Comparison of ENCODE assay signal across 20 cellular contexts in genomic region chr5:115607935-115608334, GRCh38. TPM values are rescaled to one million over a fixed set of nuclear protein-coding genes. Genes with fewer than 3 reads are reported as not detected.
DNase-seq lines count a peak whose midpoint lies in the region; ATAC-seq and TF ChIP-seq lines count a peak whose summit lies in the region.
"Had no signal": no experiment of that assay in that cellular context is flagged by ENCODE, and none has a peak within 500 bp of the region (broad histone marks: within the 10 kb centered on the region; RNA-seq: fewer than 3 reads in every experiment).

No MANE protein-coding gene starts in this region.

- CTCF ChIA-PET in WTC11 (lab: Charles Lee): no interaction called here

- H3K27ac ChIP-seq in left ventricle myocardium inferior (replicated peaks) (peak overlapping the region; percentile 24), stomach (peak overlapping the region in 3 of 5 donors; percentile 1 to 29 (median 21)), GM23248 (no peak overlapping the region)
- H3K27ac ChIP-seq: A549, C4-2B had no signal

- no peaks in the 10 kb centered on the region for H3K27me3 Mint-ChIP-seq in WTC11 (ENCODE audit: low read depth)
- no peaks in the 10 kb centered on the region for H3K27me3 Mint-ChIP-seq in memory B cell
- H3K27me3 Mint-ChIP-seq in glutamatergic neuron (ENCODE audit: unreplicated experiment): no peaks in the 10 kb centered on the region

- H2AFZ ChIP-seq in GM23248: no peak overlapping the region

- H4K20me1 ChIP-seq in GM23248 (ENCODE audit: insufficient read depth): no peaks in the 10 kb centered on the region; the same call in 1 of the 2 replicates

- in situ Hi-C loops in HAP-1 (cut with MboI; ENCODE audit: low sequenced_read_pairs): no loop called here
- in situ Hi-C loops in GM23248 (cut with MboI): no loop called here

- DNase-seq in left ventricle myocardium inferior: no peak
- no peak for DNase-seq in cardiac septum (ENCODE audit: low spot score)
- DNase-seq in WTC11 (ENCODE audit: low spot score): no peak
- DNase-seq in memory B cell (ENCODE audit: low spot score in 2 of 2): no peak
- DNase-seq in stomach: no peak
- DNase-seq in HAP-1 (ENCODE audit: low spot score in 2 of 2): no peak
- DNase-seq in glutamatergic neuron: no peak
- no peak for DNase-seq in GM23248
- DNase-seq: DMS 273 treated with DMSO at 0.1 percent for 48 hours, GF-D8, H7, KG1, NCI-H1436, NCI-H2029, NCI-H2171, NCI-H446, NCI-H69 had no signal

- TF ChIP-seq POLR2A in stomach (IDR thresholded peaks at IDR 0.05): no peak

- no peaks in the 10 kb centered on the region for H3K9me2 ChIP-seq in GM23248 (ENCODE audit: insufficient read depth)

- no peak for ATAC-seq in WTC11
- no peak for ATAC-seq in memory B cell (ENCODE audit: low read depth)
- ATAC-seq: A549, HepG2 had no signal

- H3K36me3 Mint-ChIP-seq in WTC11 (no peaks in the 10 kb centered on the region), memory B cell (peaks cover 7% of the 10 kb centered on the region), glutamatergic neuron (ENCODE audit: unreplicated experiment) (no peaks in the 10 kb centered on the region)

- POLR2A ChIA-PET in WTC11 (lab: Charles Lee): interaction anchor here (0.8 kb wide), 1 partner anchor 10 kb away, joined by 3 read pairs; no protein-coding TSS in a partner anchor

- peaks cover 26% of the 10 kb centered on the region for H3K4me1 Mint-ChIP-seq in WTC11
- peaks cover 26% of the 10 kb centered on the region for H3K4me1 Mint-ChIP-seq in memory B cell
- no peaks in the 10 kb centered on the region for H3K4me1 Mint-ChIP-seq in glutamatergic neuron (ENCODE audit: low read depth, unreplicated experiment)

- H3K27me3 ChIP-seq in left ventricle myocardium inferior (ENCODE audit: low read depth): no peaks in the 10 kb centered on the region
- no peaks in the 10 kb centered on the region for H3K27me3 ChIP-seq in stomach
- H3K27me3 ChIP-seq in HAP-1 (ENCODE audit: low read depth): no peaks in the 10 kb centered on the region
- no peaks in the 10 kb centered on the region for H3K27me3 ChIP-seq in GM23248 (replicated peaks; ENCODE audit: insufficient read depth)

- H3K4me3 ChIP-seq in left ventricle myocardium inferior (no peak overlapping the region), stomach (no peak overlapping the region), HAP-1 (no peak overlapping the region), GM23248 (no peak overlapping the region)
- H3K4me3 ChIP-seq: A549 had no signal

- no peak overlapping the region for H3K9ac ChIP-seq in GM23248

- H3K4me1 ChIP-seq in left ventricle myocardium inferior: peaks cover 31% of the 10 kb centered on the region
- peaks cover 3 to 25% (median 14%) of the 10 kb centered on the region in 4 donors for H3K4me1 ChIP-seq in stomach
- H3K4me1 ChIP-seq in HAP-1: peaks cover 4% of the 10 kb centered on the region
- H3K4me1 ChIP-seq in GM23248 (ENCODE audit: insufficient read depth): peaks cover under 1% of the 10 kb centered on the region; the same call in 1 of the 2 replicates
- H3K4me1 ChIP-seq: A549 had no signal

- H3K4me3 Mint-ChIP-seq in WTC11 (no peak overlapping the region), memory B cell (no peak overlapping the region), glutamatergic neuron (ENCODE audit: unreplicated experiment) (no peak overlapping the region)

- H3K9me3 Mint-ChIP-seq in WTC11: no peaks in the 10 kb centered on the region
- no peaks in the 10 kb centered on the region for H3K9me3 Mint-ChIP-seq in memory B cell
- no peaks in the 10 kb centered on the region for H3K9me3 Mint-ChIP-seq in glutamatergic neuron (ENCODE audit: unreplicated experiment)

- TF ChIP-seq CTCF in left ventricle myocardium inferior (IDR thresholded peaks at IDR 0.05; ENCODE audit: borderline replicate concordance) (no peak), WTC11 (IDR thresholded peaks at IDR 0.05) (no peak), stomach (IDR thresholded peaks at IDR 0.05) (no peak), glutamatergic neuron (IDR thresholded peaks at IDR 0.05; ENCODE audit: partially characterized antibody, unreplicated experiment) (no peak)

- WGBS in stomach, 5 donors: 73 to 83% (median 81%) methylated on average over 2 of the region's 2 CpGs
- 95 to 98% methylated on average over 2 of the region's 2 CpGs for WGBS in GM23248 (ENCODE audit: low coverage in 1 of 2, low lambda C conversion rate in 2 of 2, missing lambda C conversion rate in 2 of 2), 2 experiments

- H3K9me3 ChIP-seq in left ventricle myocardium inferior (replicated peaks) (no peaks in the 10 kb centered on the region), stomach (no peaks in the 10 kb centered on the region), HAP-1 (no peaks in the 10 kb centered on the region), GM23248 (ENCODE audit: low read depth) (no peaks in the 10 kb centered on the region)
- H3K9me3 ChIP-seq: A549 had no signal

- peaks cover 95% of the 10 kb centered on the region for H3K79me2 ChIP-seq in GM23248 (ENCODE audit: insufficient read depth)

- H3K27ac Mint-ChIP-seq in WTC11: 0 out of 2 replicates have a peak overlapping the region, but pooled peaks have one; percentile 8
- H3K27ac Mint-ChIP-seq in memory B cell: peak overlapping the region; percentile 80
- H3K27ac Mint-ChIP-seq in glutamatergic neuron (ENCODE audit: unreplicated experiment): no peak overlapping the region

- intact Hi-C loops in left ventricle myocardium inferior (cut with micrococcal nuclease) (no loop called here), cardiac septum (cut with DNase I) (no loop called here), stomach (cut with DNase I; ENCODE audit: low total_unique reads) (no loop called here)

- H3F3A ChIP-seq in GM23248 (ENCODE audit: insufficient read depth): peaks cover 26% of the 10 kb centered on the region

- no peak overlapping the region for H3K4me2 ChIP-seq in GM23248 (ENCODE audit: unreplicated experiment)
- H3K4me2 ChIP-seq: A549 had no signal

- TF ChIP-seq EP300 in stomach (IDR thresholded peaks at IDR 0.05): no peak

- peaks cover 9% of the 10 kb centered on the region for H3K36me3 ChIP-seq in left ventricle myocardium inferior
- H3K36me3 ChIP-seq in stomach: peaks cover 0 to 23% (median 12%) of the 10 kb centered on the region in 4 donors
- H3K36me3 ChIP-seq in HAP-1 (replicated peaks): no peaks in the 10 kb centered on the region; the same call in 1 of the 2 replicates
- H3K36me3 ChIP-seq in GM23248 (ENCODE audit: low read depth): peaks cover 9% of the 10 kb centered on the region

TF ChIP-seq in WTC11, 78 proteins besides CTCF, POLR2A, EP300 and RAD21 (continues in another document):
- TF ChIP-seq NFATC4 (CRISPR knock-in tag; IDR thresholded peaks at IDR 0.05) (no peak), IRF1 (CRISPR knock-in tag; IDR thresholded peaks at IDR 0.05) (no peak), ATF6 (CRISPR knock-in tag; IDR thresholded peaks at IDR 0.05) (no peak), JUN (CRISPR knock-in tag; IDR thresholded peaks at IDR 0.05) (no peak), GRHL2 (CRISPR knock-in tag; IDR thresholded peaks at IDR 0.05; ENCODE audit: insufficient replicate concordance, severe bottlenecking) (no peak), FOXK1 (CRISPR knock-in tag; IDR thresholded peaks at IDR 0.05) (no peak), FOXJ3 (CRISPR knock-in tag; IDR thresholded peaks at IDR 0.05; ENCODE audit: borderline replicate concordance) (no peak)
- TF ChIP-seq, protein P1, sequence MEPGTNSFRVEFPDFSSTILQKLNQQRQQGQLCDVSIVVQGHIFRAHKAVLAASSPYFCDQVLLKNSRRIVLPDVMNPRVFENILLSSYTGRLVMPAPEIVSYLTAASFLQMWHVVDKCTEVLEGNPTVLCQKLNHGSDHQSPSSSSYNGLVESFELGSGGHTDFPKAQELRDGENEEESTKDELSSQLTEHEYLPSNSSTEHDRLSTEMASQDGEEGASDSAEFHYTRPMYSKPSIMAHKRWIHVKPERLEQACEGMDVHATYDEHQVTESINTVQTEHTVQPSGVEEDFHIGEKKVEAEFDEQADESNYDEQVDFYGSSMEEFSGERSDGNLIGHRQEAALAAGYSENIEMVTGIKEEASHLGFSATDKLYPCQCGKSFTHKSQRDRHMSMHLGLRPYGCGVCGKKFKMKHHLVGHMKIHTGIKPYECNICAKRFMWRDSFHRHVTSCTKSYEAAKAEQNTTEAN (CRISPR knock-in tag; IDR thresholded peaks at IDR 0.05): no peak

RNA-seq across cellular contexts. Expression of gene TICAM2, which starts 5.7 kb away (rescaled TPM):
- total RNA-seq in left ventricle myocardium inferior: 2.3 TPM
- total RNA-seq in cardiac septum: 2.0 TPM
- total RNA-seq in WTC11 (2021): 0.66 to 1.0 TPM in 2 of 3 replicates, not detected in the other
- total RNA-seq in stomach: 1 to 10 TPM in 2 of 5 donors, not detected in 3; 2.4 to 9.9 TPM
- polyA plus RNA-seq in stomach: 1 to 10 TPM; 1.4 to 3.5 (median 2.3) TPM
- 0.42 TPM for total RNA-seq in glutamatergic neuron (ENCODE audit: unreplicated experiment)
- 1.9 and 12.3 TPM in 2 replicates for total RNA-seq in GM23248 (2014; rRNA removed; shearing (Covaris generic))
- polyA plus RNA-seq in GM23248 (2016; fragmentation: Nextera tagmentation; extraction: Ambion mirVana): 11.3 and 14.1 TPM in 2 replicates
- total RNA-seq: H7 had no signal
- polyA plus RNA-seq: HepG2 had no signal

RNA-seq across cellular contexts. Expression of gene TMED7, which starts 17.9 kb away (rescaled TPM):
- total RNA-seq in left ventricle myocardium inferior: 77.5 TPM
- 79.1 TPM for total RNA-seq in cardiac septum
- 81.3 to 86.5 TPM (median 84.9 TPM) in 3 replicates for total RNA-seq in WTC11 (2021)
- total RNA-seq in stomach: 100 to 1,000 TPM in 2 of 5 donors, 10 to 100 TPM in 2, 1 to 10 TPM in 1; 9.8 to 169 (median 54.3) TPM
- polyA plus RNA-seq in stomach: 10 to 100 TPM; 12.8 to 16.5 (median 13.9) TPM
- 66.8 TPM for total RNA-seq in glutamatergic neuron (ENCODE audit: unreplicated experiment)
- 152 and 163 TPM in 2 replicates for total RNA-seq in GM23248 (2014; rRNA removed; shearing (Covaris generic))
- 97.7 and 98.7 TPM in 2 replicates for polyA plus RNA-seq in GM23248 (2016; fragmentation: Nextera tagmentation; extraction: Ambion mirVana)
